20 cellular contexts compared by ENCODE assay signal in genomic region chr2:100673691-100674485, GRCh38.
"Had no signal": no experiment of that assay in that cellular context is flagged by ENCODE, and none has a peak within 500 bp of the region (broad histone marks: within the 10 kb centered on the region; RNA-seq: fewer than 3 reads in every experiment).

No MANE protein-coding gene starts in this region.

- DNase-seq: activated CD4-positive, alpha-beta T cell treated with anti-CD3 and anti-CD28 coated beads, Interleukin-2, amount 50 U/mL, for 1 hour; activated CD4-positive, CD25-positive, alpha-beta regulatory T cell treated with anti-CD3 and anti-CD28 coated beads, Interleukin-2, amount 50 U/mL, for 72 hours; activated naive CD4-positive, alpha-beta T cell; activated T-cell treated with anti-CD3 and anti-CD28 coated beads, Interleukin-2, amount 50 U/mL, for 1 hour; cortex of kidney; foreskin keratinocyte; left colon; naive thymus-derived CD4-positive, alpha-beta T cell; stimulated activated CD4-positive, alpha-beta T cell treated with anti-CD3 and anti-CD28 coated beads, Interleukin-4, amount 100 ng/mL, for 24 hours; stimulated activated naive CD8-positive, alpha-beta T cell treated with anti-CD3 and anti-CD28 coated beads, Interleukin-15, Interleukin-2, amounts not matched to agents 100 U/mL and 50 U/mL, for 24 hours; thyroid gland had no signal

- H3K4me3 ChIP-seq: adrenal gland, hepatocyte, lung, thyroid gland had no signal

- H3K27me3 ChIP-seq: adrenal gland, hepatocyte, thyroid gland had no signal

- H3K36me3 ChIP-seq: adrenal gland, thyroid gland had no signal

- H3K27ac ChIP-seq: adrenal gland, epithelial cell of prostate, foreskin keratinocyte, hepatocyte, thyroid gland, VCaP had no signal

- H3K36me3 Mint-ChIP-seq: activated naive CD8-positive, alpha-beta T cell; naive thymus-derived CD4-positive, alpha-beta T cell had no signal

- H3K27me3 Mint-ChIP-seq: activated naive CD8-positive, alpha-beta T cell had no signal

- H3K4me1 ChIP-seq: adrenal gland, foreskin keratinocyte, thyroid gland had no signal

- H3K9me3 ChIP-seq: adrenal gland, thyroid gland had no signal

- ATAC-seq: foreskin keratinocyte; left colon; naive thymus-derived CD4-positive, alpha-beta T cell; SK-N-SH treated with all-trans-retinoic acid at 6 μM for 48 hours; stimulated activated naive CD8-positive, alpha-beta T cell treated with anti-CD3 and anti-CD28 coated beads, Interleukin-15, Interleukin-2, amounts not matched to agents 100 U/mL and 50 U/mL, for 24 hours had no signal

- H3K4me3 Mint-ChIP-seq: activated naive CD8-positive, alpha-beta T cell; central memory CD8-positive, alpha-beta T cell; naive thymus-derived CD4-positive, alpha-beta T cell; neural crest cell had no signal

- H3K27ac Mint-ChIP-seq: activated naive CD8-positive, alpha-beta T cell; naive thymus-derived CD4-positive, alpha-beta T cell had no signal

- H3K9me3 Mint-ChIP-seq: central memory CD8-positive, alpha-beta T cell; naive thymus-derived CD4-positive, alpha-beta T cell; neural crest cell had no signal
